ENCODE assay signal across 12 cellular contexts in genomic region chr7:143436539-143436938, GRCh38.
DNase-seq lines count a peak whose midpoint lies in the region; ATAC-seq lines count a peak whose summit lies in the region.
"Had no signal": no experiment of that assay in that cellular context is flagged by ENCODE, and none has a peak within 500 bp of the region (broad histone marks: within the 10 kb centered on the region; RNA-seq: fewer than 3 reads in every experiment).

No MANE protein-coding gene starts in this region.

- H3K9me3 Mint-ChIP-seq in T-helper 2 cell treated with Interferon-gamma antibody and Interleukin-4, amounts not matched to agents 5 μg/mL and 100 μg/mL, for 36 hours = no peaks in the 10 kb centered on the region

- peaks cover 10% of the 10 kb centered on the region for H3K4me1 Mint-ChIP-seq in T-helper 2 cell treated with Interferon-gamma antibody and Interleukin-4, amounts not matched to agents 5 μg/mL and 100 μg/mL, for 36 hours (ENCODE audit: low read depth)

- intact Hi-C loops in head of caudate nucleus (cut with DNase I) = no loop called here

- DNase-seq in NCI-H526 treated with DMSO at 0.1 percent for 48 hours (lab: John Stamatoyannopoulos, UW) (peak; percentile 91), head of caudate nucleus (no peak), NOMO-1 treated with DMSO at 0.1 percent for 48 hours (lab: John Stamatoyannopoulos, UW; ENCODE audit: unreplicated experiment) (no peak)
- no peak for DNase-seq in T-helper 2 cell treated with Interferon-gamma antibody and Interleukin-4, amounts not matched to agents 5 μg/mL and 100 μg/mL, for 36 hours (ENCODE audit: low spot score)
- no peak for DNase-seq in NK-92 treated with Interleukin-12 subunit alpha and Interleukin-12 subunit beta, amount 100 ng/mL, for 24 hours (lab: John Stamatoyannopoulos, UW)
- DNase-seq: activated CD8-positive, alpha-beta memory T cell treated with anti-CD3 and anti-CD28 coated beads, Interleukin-2, amount 10 ng/mL, durations not matched to agents 7 days and 5 days; naive thymus-derived CD4-positive, alpha-beta T cell; NCI-H1436 treated with DMSO at 0.1 percent for 48 hours; upper lobe of right lung had no signal

- H3K36me3 Mint-ChIP-seq in T-helper 2 cell treated with Interferon-gamma antibody and Interleukin-4, amounts not matched to agents 5 μg/mL and 100 μg/mL, for 36 hours (ENCODE audit: low read depth) = no peaks in the 10 kb centered on the region
- H3K36me3 Mint-ChIP-seq: activated CD8-positive, alpha-beta memory T cell treated with anti-CD3 and anti-CD28 coated beads, Interleukin-2, amount 10 ng/mL, durations not matched to agents 7 days and 5 days had no signal

- H3K27ac Mint-ChIP-seq in T-helper 2 cell treated with Interferon-gamma antibody and Interleukin-4, amounts not matched to agents 5 μg/mL and 100 μg/mL, for 36 hours = no peak overlapping the region
- H3K27ac Mint-ChIP-seq: activated CD8-positive, alpha-beta memory T cell treated with anti-CD3 and anti-CD28 coated beads, Interleukin-2, amount 10 ng/mL, durations not matched to agents 7 days and 5 days had no signal

- H3K27me3 Mint-ChIP-seq in T-helper 2 cell treated with Interferon-gamma antibody and Interleukin-4, amounts not matched to agents 5 μg/mL and 100 μg/mL, for 36 hours (ENCODE audit: low read depth) = peaks cover 4% of the 10 kb centered on the region

- ATAC-seq in GM18870 (IDR thresholded peaks at IDR 0.05; ENCODE audit: unreplicated experiment) = peak; percentile 90
- peak; percentile 86 for ATAC-seq in GM21619 (IDR thresholded peaks at IDR 0.05; ENCODE audit: unreplicated experiment)
- ATAC-seq in HG03064 (IDR thresholded peaks at IDR 0.05; ENCODE audit: low read depth, unreplicated experiment) = peak; percentile 72
- ATAC-seq: activated CD8-positive, alpha-beta memory T cell treated with anti-CD3 and anti-CD28 coated beads, Interleukin-2, amount 10 ng/mL, durations not matched to agents 7 days and 5 days; naive thymus-derived CD4-positive, alpha-beta T cell had no signal

- H3K4me3 Mint-ChIP-seq in T-helper 2 cell treated with Interferon-gamma antibody and Interleukin-4, amounts not matched to agents 5 μg/mL and 100 μg/mL, for 36 hours = no peak overlapping the region
- H3K4me3 Mint-ChIP-seq: activated CD8-positive, alpha-beta memory T cell treated with anti-CD3 and anti-CD28 coated beads, Interleukin-2, amount 10 ng/mL, durations not matched to agents 7 days and 5 days had no signal
